1 cellular context compared by ENCODE assay signal in the genomic region with DNA sequence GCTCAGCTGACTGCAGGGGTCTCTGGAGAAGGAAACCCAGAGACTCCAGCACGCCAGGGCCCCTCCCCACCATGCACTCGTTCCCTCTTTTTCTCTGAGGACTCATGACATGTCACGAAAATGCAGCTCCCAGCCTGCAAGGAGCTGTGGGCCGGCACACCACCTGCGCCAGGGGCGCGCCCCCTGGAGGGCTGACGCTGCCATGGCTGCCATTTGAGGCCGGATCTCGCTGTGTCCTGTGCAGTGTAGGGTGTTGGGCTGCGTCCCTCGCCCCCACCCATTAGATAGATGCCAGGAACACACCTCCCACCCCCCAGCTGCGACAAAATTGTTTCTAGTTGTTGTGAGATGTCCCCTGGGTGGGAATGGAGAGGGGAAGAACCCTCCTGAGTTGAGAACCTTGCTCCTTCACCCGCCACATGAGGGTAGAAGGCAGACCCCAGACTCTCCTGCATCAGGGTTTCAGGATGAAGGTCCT.
TF ChIP-seq lines count a peak whose summit lies in the region.

No MANE protein-coding gene starts in this region.

TF ChIP-seq in endothelial cell of umbilical vein, 7 proteins besides CTCF, POLR2A, EP300 and RAD21:
- TF ChIP-seq GATA2 (IDR thresholded peaks at IDR 0.05; ENCODE audit: insufficient read depth, insufficient read length, low read depth, low read length) (no peak), FOS (IDR thresholded peaks at IDR 0.05; ENCODE audit: borderline replicate concordance, insufficient read depth, low read length) (no peak), MYC (IDR thresholded peaks at IDR 0.05; ENCODE audit: low read depth, low read length) (no peak), EZH2 (IDR thresholded peaks at IDR 0.05; ENCODE audit: borderline replicate concordance, low read depth, low read length, severe bottlenecking) (no peak), JUN (IDR thresholded peaks at IDR 0.05; ENCODE audit: borderline replicate concordance, insufficient read depth, insufficient read length, low read depth) (no peak), POLR2AphosphoS5 (IDR thresholded peaks at IDR 0.05; ENCODE audit: insufficient read depth, low read depth, low read length) (no peak)
- TF ChIP-seq, protein P1, sequence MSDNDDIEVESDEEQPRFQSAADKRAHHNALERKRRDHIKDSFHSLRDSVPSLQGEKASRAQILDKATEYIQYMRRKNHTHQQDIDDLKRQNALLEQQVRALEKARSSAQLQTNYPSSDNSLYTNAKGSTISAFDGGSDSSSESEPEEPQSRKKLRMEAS (IDR thresholded peaks at IDR 0.05; ENCODE audit: insufficient read depth, insufficient read length), result peak; percentile 44
TF ChIP-seq in endothelial cell of umbilical vein: peak in this region for 1.
